17 cellular contexts compared by ENCODE assay signal in the genomic region with DNA sequence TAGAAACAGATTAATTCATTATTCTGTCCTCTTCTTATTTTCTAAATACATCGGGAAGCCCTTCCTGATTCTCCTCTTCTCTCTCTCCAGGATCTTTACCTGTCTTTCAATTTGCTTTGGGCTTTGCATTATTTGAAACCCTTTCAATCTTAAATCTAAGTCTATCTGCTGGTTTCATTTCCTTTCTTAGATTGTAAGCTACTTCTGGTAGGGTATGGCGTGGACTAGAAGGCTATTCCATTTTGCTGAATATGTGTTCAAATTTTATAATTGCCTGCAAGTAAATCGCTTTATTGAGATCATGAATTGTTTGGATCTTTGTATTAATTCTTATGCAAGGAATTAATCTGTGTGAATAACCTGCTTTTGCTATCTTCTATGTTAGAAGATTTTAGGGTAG. TPM values are rescaled to one million over a fixed set of nuclear protein-coding genes. Genes with fewer than 3 reads are reported as not detected.
DNase-seq lines count a peak whose midpoint lies in the region; ATAC-seq lines count a peak whose summit lies in the region.
"Had no signal": no experiment of that assay in that cellular context is flagged by ENCODE, and none has a peak within 500 bp of the region (broad histone marks: within the 10 kb centered on the region; RNA-seq: fewer than 3 reads in every experiment).

No MANE protein-coding gene starts in this region.

- peaks cover 52% of the 10 kb centered on the region for H3K4me1 Mint-ChIP-seq in activated CD4-positive, alpha-beta T cell treated with anti-CD3 and anti-CD28 coated beads, Interleukin-2, amount 10 ng/mL, durations not matched to agents 24 days and 14 days
- H3K4me1 Mint-ChIP-seq in activated CD4-positive, alpha-beta T cell treated with anti-CD3 and anti-CD28 coated beads, Interleukin-2, amount 10 ng/mL, durations not matched to agents 7 days and 5 days: peaks cover 45% of the 10 kb centered on the region
- H3K4me1 Mint-ChIP-seq: nephron had no signal

- peak overlapping the region; percentile 38 for H3K27ac Mint-ChIP-seq in activated CD4-positive, alpha-beta T cell treated with anti-CD3 and anti-CD28 coated beads, Interleukin-2, amount 10 ng/mL, durations not matched to agents 24 days and 14 days
- H3K27ac Mint-ChIP-seq in activated CD4-positive, alpha-beta T cell treated with anti-CD3 and anti-CD28 coated beads, Interleukin-2, amount 10 ng/mL, durations not matched to agents 7 days and 5 days: no peak overlapping the region
- H3K27ac Mint-ChIP-seq: nephron; T-helper 1 cell treated with Interleukin-12 subunit alpha and Interleukin-12 subunit beta and Interleukin-4 antibody, amounts not matched to agents 30 μg/mL and 1 μg/mL, for 36 hours had no signal

- CTCF ChIA-PET in activated CD4-positive, alpha-beta T cell treated with anti-CD3 and anti-CD28 coated beads, Interleukin-2, amount 10 ng/mL, durations not matched to agents 7 days and 5 days (lab: Charles Lee): no interaction called here

- peaks cover 66% of the 10 kb centered on the region for H3K36me3 Mint-ChIP-seq in activated CD4-positive, alpha-beta T cell treated with anti-CD3 and anti-CD28 coated beads, Interleukin-2, amount 10 ng/mL, durations not matched to agents 24 days and 14 days (ENCODE audit: low read depth)
- H3K36me3 Mint-ChIP-seq in activated CD4-positive, alpha-beta T cell treated with anti-CD3 and anti-CD28 coated beads, Interleukin-2, amount 10 ng/mL, durations not matched to agents 7 days and 5 days (ENCODE audit: low read depth): peaks cover 65% of the 10 kb centered on the region

- no peaks in the 10 kb centered on the region for H3K27me3 Mint-ChIP-seq in activated CD4-positive, alpha-beta T cell treated with anti-CD3 and anti-CD28 coated beads, Interleukin-2, amount 10 ng/mL, durations not matched to agents 24 days and 14 days
- no peaks in the 10 kb centered on the region for H3K27me3 Mint-ChIP-seq in activated CD4-positive, alpha-beta T cell treated with anti-CD3 and anti-CD28 coated beads, Interleukin-2, amount 10 ng/mL, durations not matched to agents 7 days and 5 days

- no peak overlapping the region for H3K4me3 ChIP-seq in mesodermal cell (ENCODE audit: extremely low read depth, insufficient read depth, low read length, poor library complexity, severe bottlenecking)
- H3K4me3 ChIP-seq: sigmoid colon had no signal

- peaks cover 17% of the 10 kb centered on the region for H3K9me3 Mint-ChIP-seq in activated CD4-positive, alpha-beta T cell treated with anti-CD3 and anti-CD28 coated beads, Interleukin-2, amount 10 ng/mL, durations not matched to agents 24 days and 14 days
- H3K9me3 Mint-ChIP-seq in activated CD4-positive, alpha-beta T cell treated with anti-CD3 and anti-CD28 coated beads, Interleukin-2, amount 10 ng/mL, durations not matched to agents 7 days and 5 days: peaks cover 39% of the 10 kb centered on the region

- DNase-seq in activated CD4-positive, alpha-beta T cell treated with anti-CD3 and anti-CD28 coated beads, Interleukin-2, amount 10 ng/mL, durations not matched to agents 24 days and 14 days: peak; percentile 15
- DNase-seq in activated CD4-positive, alpha-beta T cell treated with anti-CD3 and anti-CD28 coated beads, Interleukin-2, amount 10 ng/mL, durations not matched to agents 7 days and 5 days: no peak
- DNase-seq in OCI-M2 (lab: John Stamatoyannopoulos, UW; ENCODE audit: unreplicated experiment) (no peak), D341Med (ENCODE audit: low spot score) (no peak), NCI-H1417 (lab: John Stamatoyannopoulos, UW) (no peak)
- DNase-seq: 8988T; amygdala; effector CD4-positive, alpha-beta T cell; foreskin melanocyte; NCI-H2081; sigmoid colon had no signal

- no peak overlapping the region for H3K4me3 Mint-ChIP-seq in activated CD4-positive, alpha-beta T cell treated with anti-CD3 and anti-CD28 coated beads, Interleukin-2, amount 10 ng/mL, durations not matched to agents 24 days and 14 days
- no peak overlapping the region for H3K4me3 Mint-ChIP-seq in activated CD4-positive, alpha-beta T cell treated with anti-CD3 and anti-CD28 coated beads, Interleukin-2, amount 10 ng/mL, durations not matched to agents 7 days and 5 days
- H3K4me3 Mint-ChIP-seq: nephron; T-helper 1 cell treated with Interleukin-12 subunit alpha and Interleukin-12 subunit beta and Interleukin-4 antibody, amounts not matched to agents 30 μg/mL and 1 μg/mL, for 36 hours had no signal

- POLR2A ChIA-PET in activated CD4-positive, alpha-beta T cell treated with anti-CD3 and anti-CD28 coated beads, Interleukin-2, amount 10 ng/mL, durations not matched to agents 7 days and 5 days (lab: Charles Lee): interaction anchor here (0.7 kb wide), 1 partner anchor 539 kb away, joined by 3 read pairs; no protein-coding TSS in a partner anchor

- ATAC-seq in GM21360 (IDR thresholded peaks at IDR 0.05; ENCODE audit: unreplicated experiment) (peak; percentile 38), HG03378 (IDR thresholded peaks at IDR 0.05; ENCODE audit: unreplicated experiment) (peak; percentile 17)

- peaks cover 13% of the 10 kb centered on the region for H3K9me3 ChIP-seq in mesodermal cell (ENCODE audit: control insufficient read depth, low read length)
- H3K9me3 ChIP-seq: sigmoid colon had no signal

- peaks cover 45% of the 10 kb centered on the region for H3K36me3 ChIP-seq in mesodermal cell (ENCODE audit: control insufficient read depth, insufficient read depth, low read length)
- H3K36me3 ChIP-seq: sigmoid colon had no signal

- intact Hi-C loops in activated CD4-positive, alpha-beta T cell treated with anti-CD3 and anti-CD28 coated beads, Interleukin-2, amount 10 ng/mL, durations not matched to agents 24 days and 14 days (cut with micrococcal nuclease): loop anchor here (1.0 kb wide), 1 partner anchor 9 kb away; no protein-coding TSS in a partner anchor

- H3K4me1 ChIP-seq in mesodermal cell (ENCODE audit: control insufficient read depth, insufficient read depth, low read length, poor library complexity, severe bottlenecking): peaks cover 19% of the 10 kb centered on the region

- peak overlapping the region; percentile 75 for H3K27ac ChIP-seq in mesodermal cell (ENCODE audit: low read depth, low read length, severe bottlenecking)
- H3K27ac ChIP-seq: KMS-11, sigmoid colon had no signal

- WGBS in mesodermal cell (ENCODE audit: insufficient coverage in 2 of 2), 2 experiments: 95% methylated on average over 3 of the region's 3 CpGs; no CpG with 5 or more reads in 1 of the 2 experiments

RNA-seq across cellular contexts. Expression of a gene that starts 11.1 kb away (rescaled TPM):
- total RNA-seq in activated CD4-positive, alpha-beta T cell treated with anti-CD3 and anti-CD28 coated beads, Interleukin-2, amount 10 ng/mL, durations not matched to agents 24 days and 14 days: 22.2 and 25.0 TPM in 2 replicates
- total RNA-seq in activated CD4-positive, alpha-beta T cell treated with anti-CD3 and anti-CD28 coated beads, Interleukin-2, amount 10 ng/mL, durations not matched to agents 7 days and 5 days: 10 to 100 TPM; 16.6 to 23.8 TPM
- polyA plus RNA-seq in mesodermal cell (2013, experiment 1 of 2): 33.1 TPM
- polyA plus RNA-seq in mesodermal cell (2013, experiment 2 of 2): 34.9 TPM

RNA-seq across cellular contexts. Expression of a gene that starts 37.8 kb away (rescaled TPM):
- total RNA-seq in activated CD4-positive, alpha-beta T cell treated with anti-CD3 and anti-CD28 coated beads, Interleukin-2, amount 10 ng/mL, durations not matched to agents 24 days and 14 days: 1.1 and 1.2 TPM in 2 replicates
- total RNA-seq in activated CD4-positive, alpha-beta T cell treated with anti-CD3 and anti-CD28 coated beads, Interleukin-2, amount 10 ng/mL, durations not matched to agents 7 days and 5 days: under 1 TPM; 0.47 to 0.69 TPM
- 47.3 TPM for polyA plus RNA-seq in mesodermal cell (2013, experiment 1 of 2)
- polyA plus RNA-seq in mesodermal cell (2013, experiment 2 of 2): 49.0 TPM
